25 cellular contexts compared by ENCODE assay signal in the genomic region with DNA sequence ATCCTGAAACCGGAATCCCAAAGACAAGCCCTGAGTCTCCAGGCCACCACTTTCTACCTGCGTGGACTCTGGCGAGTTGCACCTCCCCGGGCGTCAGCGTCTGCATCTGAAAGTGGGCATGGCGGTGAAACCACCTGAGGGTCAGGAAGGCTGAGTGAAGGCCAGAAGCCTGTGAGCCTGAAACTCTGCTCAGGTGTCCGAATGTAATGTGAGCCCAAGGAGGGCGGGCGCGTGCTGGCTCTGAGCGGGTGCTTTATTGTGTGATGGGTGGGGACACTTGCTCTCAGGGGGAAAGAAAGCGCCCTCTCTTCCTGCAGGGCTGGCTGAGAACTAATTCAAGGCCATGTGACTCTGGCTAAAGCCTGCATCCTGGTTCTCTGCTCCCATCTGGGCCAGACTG.
DNase-seq lines count a peak whose midpoint lies in the region; ATAC-seq and TF ChIP-seq lines count a peak whose summit lies in the region.
"Had no signal": no experiment of that assay in that cellular context is flagged by ENCODE, and none has a peak within 500 bp of the region (broad histone marks: within the 10 kb centered on the region; RNA-seq: fewer than 3 reads in every experiment).

No MANE protein-coding gene starts in this region.

- H3K9ac ChIP-seq in H9 (ENCODE audit: extremely low read depth, insufficient read length, low read length), result no peak overlapping the region

- H3K23ac ChIP-seq in H9 (ENCODE audit: insufficient read length, low read depth, low read length), result no peak overlapping the region

- CTCF ChIA-PET in WTC11 (lab: Charles Lee), result interaction anchor here (5.2 kb wide), 1 partner anchor 11 kb away, joined by 46 read pairs; no protein-coding TSS in a partner anchor
- CTCF ChIA-PET in MCF 10A (lab: Yijun Ruan, JAX), result no interaction called here

- peak; percentile 74 for DNase-seq in H9
- peak; percentile 21 for DNase-seq in NCI-H2029 (lab: John Stamatoyannopoulos, UW)
- DNase-seq in WTC11 (ENCODE audit: low spot score), result peak; percentile 50
- peak; percentile 52 for DNase-seq in posterior vena cava (ENCODE audit: low spot score)
- DNase-seq in left lobe of liver (ENCODE audit: low spot score), result no peak
- no peak for DNase-seq in MCF 10A (ENCODE audit: unreplicated experiment)
- no peak for DNase-seq in activated naive CD8-positive, alpha-beta T cell treated with anti-CD3 and anti-CD28 coated beads for 36 hours
- DNase-seq in omental fat pad (ENCODE audit: low spot score), result no peak
- DNase-seq: activated naive CD4-positive, alpha-beta T cell treated with anti-CD3 and anti-CD28 coated beads, Interleukin-2, amount 10 ng/mL, durations not matched to agents 7 days and 5 days; activated T-cell treated with anti-CD3 and anti-CD28 coated beads, Interleukin-2, amount 50 U/mL, for 4 hours; anterior cingulate cortex; CD4-positive, alpha-beta memory T cell; GF-D8; HCEC 1CT; immature natural killer cell; left ventricle myocardium superior; NCI-H1048; NCI-H2171 treated with DMSO at 0.1 percent for 48 hours; SIG-M5; stimulated activated CD4-positive, alpha-beta T cell treated with anti-CD3 and anti-CD28 coated beads, Interleukin-4, amount 100 ng/mL, for 1 hour; thyroid gland had no signal

- H4K91ac ChIP-seq in H9 (ENCODE audit: insufficient read length, low read depth, low read length), result no peak overlapping the region

- no peak overlapping the region for H3K4me2 ChIP-seq in H9 (ENCODE audit: insufficient read depth, insufficient read length, low read length)

- H3K4me1 Mint-ChIP-seq in H9 (peaks cover 38 to 48% of the 10 kb centered on the region in 2 experiments), WTC11 (peaks cover 37% of the 10 kb centered on the region), MCF 10A (ENCODE audit: insufficient read depth, unreplicated experiment) (no peaks in the 10 kb centered on the region)
- H3K4me1 Mint-ChIP-seq in activated naive CD8-positive, alpha-beta T cell treated with anti-CD3 and anti-CD28 coated beads for 36 hours, result no peaks in the 10 kb centered on the region
- H3K4me1 Mint-ChIP-seq: activated naive CD4-positive, alpha-beta T cell treated with anti-CD3 and anti-CD28 coated beads, Interleukin-2, amount 10 ng/mL, durations not matched to agents 7 days and 5 days; CD4-positive, alpha-beta memory T cell; immature natural killer cell had no signal

- no peak overlapping the region for H3K14ac ChIP-seq in H9 (ENCODE audit: insufficient read depth, low read length)

- H3K36me3 Mint-ChIP-seq in H9 (ENCODE audit: insufficient read depth in 1 of 3, low read depth in 3 of 3), result no peaks in the 10 kb centered on the region
- H3K36me3 Mint-ChIP-seq in WTC11, result no peaks in the 10 kb centered on the region
- H3K36me3 Mint-ChIP-seq in MCF 10A (ENCODE audit: insufficient read depth, unreplicated experiment), result no peaks in the 10 kb centered on the region
- no peaks in the 10 kb centered on the region for H3K36me3 Mint-ChIP-seq in activated naive CD8-positive, alpha-beta T cell treated with anti-CD3 and anti-CD28 coated beads for 36 hours
- H3K36me3 Mint-ChIP-seq: activated naive CD4-positive, alpha-beta T cell treated with anti-CD3 and anti-CD28 coated beads, Interleukin-2, amount 10 ng/mL, durations not matched to agents 7 days and 5 days; CD4-positive, alpha-beta memory T cell; immature natural killer cell had no signal

- no peaks in the 10 kb centered on the region for H3K79me1 ChIP-seq in H9 (ENCODE audit: insufficient read depth, low read depth, low read length, poor library complexity, severe bottlenecking)

- no peak overlapping the region for H2AK5ac ChIP-seq in H9 (ENCODE audit: insufficient read length, low read length)

- TF ChIP-seq CTCF in H9 (conservative IDR thresholded peaks at IDR 0.05) (no peak), WTC11 (IDR thresholded peaks at IDR 0.05) (no peak), MCF 10A (IDR thresholded peaks at IDR 0.05; ENCODE audit: unreplicated experiment) (no peak), omental fat pad (IDR thresholded peaks at IDR 0.05) (no peak)

- no peak overlapping the region for H2BK20ac ChIP-seq in H9 (ENCODE audit: low read depth, low read length, poor library complexity, severe bottlenecking)

- H2BK15ac ChIP-seq in H9 (ENCODE audit: low read depth, low read length), result no peak overlapping the region

- H3K27me3 ChIP-seq in H9 (ENCODE audit: insufficient read depth, low read length), result no peaks in the 10 kb centered on the region
- H3K27me3 ChIP-seq: thyroid gland had no signal

- no peak overlapping the region for H2BK120ac ChIP-seq in H9 (ENCODE audit: low read depth, low read length, poor library complexity, severe bottlenecking)

- H3K9me3 ChIP-seq in H9 (ENCODE audit: control insufficient read depth, low read depth, low read length), result no peaks in the 10 kb centered on the region
- H3K9me3 ChIP-seq: thyroid gland had no signal

- H3K27ac Mint-ChIP-seq in H9, result no peak overlapping the region; a peak in 2 of 7 replicates
- no peak overlapping the region; the same call in 1 of the 2 replicates for H3K27ac Mint-ChIP-seq in WTC11
- H3K27ac Mint-ChIP-seq in MCF 10A (ENCODE audit: low read depth, unreplicated experiment), result no peak overlapping the region
- H3K27ac Mint-ChIP-seq in activated naive CD8-positive, alpha-beta T cell treated with anti-CD3 and anti-CD28 coated beads for 36 hours, result no peak overlapping the region
- H3K27ac Mint-ChIP-seq: activated naive CD4-positive, alpha-beta T cell treated with anti-CD3 and anti-CD28 coated beads, Interleukin-2, amount 10 ng/mL, durations not matched to agents 7 days and 5 days; CD4-positive, alpha-beta memory T cell; dendritic cell treated with granulocyte-macrophage colony-stimulating factor and Interleukin-4, amounts not matched to agents 40 ng/mL and 50 ng/mL, for 4 days; immature natural killer cell; stimulated activated naive CD8-positive, alpha-beta T cell treated with anti-CD3 and anti-CD28 coated beads, Interleukin-15, Interleukin-2, amounts not matched to agents 100 ng/mL and 50 ng/mL, for 24 hours had no signal

- no TSS peak for BruUV-seq in MCF 10A (replicated peaks; lab: Mats Ljungman, UMichigan)

- no peaks in the 10 kb centered on the region for H3K79me2 ChIP-seq in H9 (ENCODE audit: insufficient read depth, low read length)

- H4K8ac ChIP-seq in H9 (replicated peaks; ENCODE audit: insufficient read length, low read depth, low read length), result no peak overlapping the region

- H3K4me3 Mint-ChIP-seq in H9 (no peak overlapping the region; a peak in 1 of 5 replicates), WTC11 (no peak overlapping the region), MCF 10A (ENCODE audit: unreplicated experiment) (no peak overlapping the region)
- no peak overlapping the region for H3K4me3 Mint-ChIP-seq in activated naive CD8-positive, alpha-beta T cell treated with anti-CD3 and anti-CD28 coated beads for 36 hours
- H3K4me3 Mint-ChIP-seq: activated naive CD4-positive, alpha-beta T cell treated with anti-CD3 and anti-CD28 coated beads, Interleukin-2, amount 10 ng/mL, durations not matched to agents 7 days and 5 days; activated T-cell treated with anti-CD3 and anti-CD28 coated beads, Interleukin-2, amount 50 U/mL, for 4 hours; CD4-positive, alpha-beta memory T cell; dendritic cell treated with granulocyte-macrophage colony-stimulating factor and Interleukin-4, amounts not matched to agents 40 ng/mL and 50 ng/mL, for 4 days; immature natural killer cell; stimulated activated naive CD8-positive, alpha-beta T cell treated with anti-CD3 and anti-CD28 coated beads, Interleukin-15, Interleukin-2, amounts not matched to agents 100 ng/mL and 50 ng/mL, for 24 hours had no signal

- POLR2A ChIA-PET in WTC11 (lab: Charles Lee), result no interaction called here
- POLR2A ChIA-PET in MCF 10A (lab: Yijun Ruan, JAX), result no interaction called here

- H3T11ph ChIP-seq in H9 (ENCODE audit: low read length), result no peak overlapping the region

- H3K4ac ChIP-seq in H9 (ENCODE audit: low read depth, low read length), result no peak overlapping the region

- H2BK12ac ChIP-seq in H9 (ENCODE audit: insufficient read length, low read depth, low read length), result no peak overlapping the region

- no peak overlapping the region for H2AFZ ChIP-seq in H9 (ENCODE audit: low read length)

- H3K9me3 Mint-ChIP-seq in H9, result no peaks in the 10 kb centered on the region
- H3K9me3 Mint-ChIP-seq in WTC11, result no peaks in the 10 kb centered on the region
- H3K9me3 Mint-ChIP-seq in MCF 10A (ENCODE audit: unreplicated experiment), result no peaks in the 10 kb centered on the region
- H3K9me3 Mint-ChIP-seq in activated naive CD8-positive, alpha-beta T cell treated with anti-CD3 and anti-CD28 coated beads for 36 hours, result no peaks in the 10 kb centered on the region
- H3K9me3 Mint-ChIP-seq: activated naive CD4-positive, alpha-beta T cell treated with anti-CD3 and anti-CD28 coated beads, Interleukin-2, amount 10 ng/mL, durations not matched to agents 7 days and 5 days; activated T-cell treated with anti-CD3 and anti-CD28 coated beads, Interleukin-2, amount 50 U/mL, for 4 hours; CD4-positive, alpha-beta memory T cell; dendritic cell treated with granulocyte-macrophage colony-stimulating factor and Interleukin-4, amounts not matched to agents 40 ng/mL and 50 ng/mL, for 4 days; stimulated activated naive CD8-positive, alpha-beta T cell treated with anti-CD3 and anti-CD28 coated beads, Interleukin-15, Interleukin-2, amounts not matched to agents 100 ng/mL and 50 ng/mL, for 24 hours had no signal

- no peak overlapping the region for H3K56ac ChIP-seq in H9 (ENCODE audit: insufficient read length, low read depth, low read length)

- intact Hi-C loops in posterior vena cava (cut with DNase I), result no loop called here
- intact Hi-C loops in MCF 10A (cut with micrococcal nuclease), result no loop called here

- H3K27me3 Mint-ChIP-seq in H9 (ENCODE audit: low read depth) (peaks cover 2% of the 10 kb centered on the region), WTC11 (ENCODE audit: low read depth) (no peaks in the 10 kb centered on the region; the same call in 1 of the 2 replicates), MCF 10A (ENCODE audit: insufficient read depth, unreplicated experiment) (peaks cover 9% of the 10 kb centered on the region)
- no peaks in the 10 kb centered on the region for H3K27me3 Mint-ChIP-seq in activated naive CD8-positive, alpha-beta T cell treated with anti-CD3 and anti-CD28 coated beads for 36 hours
- H3K27me3 Mint-ChIP-seq: dendritic cell treated with granulocyte-macrophage colony-stimulating factor and Interleukin-4, amounts not matched to agents 40 ng/mL and 50 ng/mL, for 4 days; stimulated activated naive CD8-positive, alpha-beta T cell treated with anti-CD3 and anti-CD28 coated beads, Interleukin-15, Interleukin-2, amounts not matched to agents 100 ng/mL and 50 ng/mL, for 24 hours had no signal

- H4K5ac ChIP-seq in H9 (ENCODE audit: insufficient read length, low read depth, low read length), result no peak overlapping the region

- no peaks in the 10 kb centered on the region for H3K23me2 ChIP-seq in H9 (ENCODE audit: insufficient read length, low read depth, low read length, poor library complexity, severe bottlenecking)

- no CpG with 5 or more reads among the region's 13 CpGs for WGBS in H9 (ENCODE audit: extremely low coverage, insufficient read length, low lambda C conversion rate)

- H3K18ac ChIP-seq in H9 (ENCODE audit: insufficient read length, low read depth, low read length), result no peak overlapping the region

- peaks cover 7% of the 10 kb centered on the region for H3K4me1 ChIP-seq in H9 (ENCODE audit: insufficient read depth, low read length)
- H3K4me1 ChIP-seq: thyroid gland had no signal

- no peak overlapping the region for H2BK5ac ChIP-seq in H9 (ENCODE audit: insufficient read length, low read length)

- no peaks in the 10 kb centered on the region for H4K20me1 ChIP-seq in H9 (ENCODE audit: control insufficient read depth, insufficient read depth, insufficient read length)

- H3K27ac ChIP-seq in H9 (ENCODE audit: insufficient read length, low read depth, low read length), result no peak overlapping the region
- H3K27ac ChIP-seq: cardiac muscle cell, skin epidermis, thyroid gland had no signal

- ATAC-seq in WTC11, result peak; percentile 76
- ATAC-seq in left lobe of liver, result no peak
- no peak for ATAC-seq in omental fat pad (ENCODE audit: low FRiP score)
- ATAC-seq: activated T-cell treated with anti-CD3 and anti-CD28 coated beads, Interleukin-2, amount 50 U/mL, for 4 hours; left ventricle myocardium superior had no signal

Comparison
In these comparisons a context has a peak if more than half of its experiments do, and no peak if none do; other contexts are left out.
1. DNase-seq: peak in H9 (single experiment), NCI-H2029 (single experiment), WTC11 (single experiment) and posterior vena cava (single experiment); none in left lobe of liver (single experiment), MCF 10A (single experiment), activated naive CD8-positive, alpha-beta T cell treated with anti-CD3 and anti-CD28 coated beads for 36 hours (single experiment) and omental fat pad (single experiment).